Comparison of ENCODE assay signal across 8 cellular contexts in the genomic region with DNA sequence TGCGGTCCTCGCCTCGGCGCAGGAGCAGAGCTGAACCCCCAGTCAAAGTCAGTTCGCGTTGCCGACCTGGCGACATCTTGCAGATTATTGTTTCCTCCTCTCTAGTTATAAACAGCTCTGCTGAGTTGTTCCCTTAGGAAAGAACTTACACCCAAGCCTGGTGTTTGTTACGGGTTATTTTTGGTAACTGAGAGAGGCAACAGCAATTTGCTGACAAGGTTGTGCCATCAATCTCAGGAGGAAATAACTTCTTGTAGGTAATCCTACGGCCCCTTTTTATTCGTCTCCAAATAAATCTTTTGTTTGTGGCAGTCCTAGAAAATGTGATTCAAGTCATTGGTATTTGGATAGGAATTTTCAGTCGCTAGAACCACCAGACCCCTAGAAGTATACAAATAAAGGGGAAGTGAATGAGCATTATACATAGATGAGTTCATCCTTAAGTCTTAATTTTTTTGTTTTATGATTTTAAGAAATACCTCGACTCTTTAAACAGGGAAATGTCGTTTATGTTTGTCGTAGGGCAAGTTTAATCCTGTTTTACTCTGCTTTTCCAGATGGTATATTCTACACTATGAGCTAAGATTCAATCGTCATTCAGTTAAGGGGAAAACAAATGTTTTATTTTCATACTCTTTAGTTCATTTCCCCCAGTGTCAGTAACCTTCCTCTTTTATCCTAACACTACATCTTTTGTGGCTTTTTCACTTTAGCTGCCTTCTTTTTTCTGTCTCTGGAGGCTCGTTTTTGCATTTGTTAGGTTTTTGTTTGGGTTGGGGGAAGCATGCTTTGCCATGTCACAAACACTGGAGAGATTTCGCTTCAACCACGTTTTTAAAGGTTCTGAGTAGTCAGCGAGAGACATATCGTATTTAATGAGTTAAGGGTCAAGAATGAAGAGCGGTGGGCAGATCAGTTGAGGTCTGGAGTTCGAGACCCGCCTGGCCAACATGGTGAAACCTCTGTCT.
A peak's percentile ranks its signal among the peaks of the same experiment; 100 is the strongest.
DNase-seq lines count a peak whose midpoint lies in the region; ATAC-seq and TF ChIP-seq lines count a peak whose summit lies in the region.

No MANE protein-coding gene starts in this region.

- peaks cover 68% of the 10 kb centered on the region for H3K79me2 ChIP-seq in MM.1S (ENCODE audit: low read length)

- no peaks in the 10 kb centered on the region for H3K9me2 ChIP-seq in MM.1S (replicated peaks; ENCODE audit: insufficient read depth, low read length)

- no peak for ATAC-seq in activated naive CD8-positive, alpha-beta T cell treated with anti-CD3 and anti-CD28 coated beads, Interleukin-2, amount 50 U/mL, for 24 hours

- peaks cover 36% of the 10 kb centered on the region for H3K4me1 Mint-ChIP-seq in activated naive CD8-positive, alpha-beta T cell treated with anti-CD3 and anti-CD28 coated beads, Interleukin-2, amount 50 U/mL, for 24 hours

- peak overlapping the region; percentile 93 for H3K4me2 ChIP-seq in MM.1S (ENCODE audit: low read depth, low read length)

- H3K9me3 Mint-ChIP-seq in activated naive CD8-positive, alpha-beta T cell treated with anti-CD3 and anti-CD28 coated beads, Interleukin-2, amount 50 U/mL, for 24 hours: no peaks in the 10 kb centered on the region

- DNase-seq in NCI-H526 treated with DMSO at 0.1 percent for 48 hours (lab: John Stamatoyannopoulos, UW) (peak; percentile 55), NCI-H526 (lab: John Stamatoyannopoulos, UW) (no peak), MM.1S (peak; percentile 68), NCI-H2196 treated with DMSO at 0.1 percent for 48 hours (lab: John Stamatoyannopoulos, UW; ENCODE audit: unreplicated experiment) (no peak), OCI-M2 (lab: John Stamatoyannopoulos, UW; ENCODE audit: unreplicated experiment) (no peak)
- no peak for DNase-seq in activated naive CD8-positive, alpha-beta T cell treated with anti-CD3 and anti-CD28 coated beads, Interleukin-2, amount 50 U/mL, for 24 hours

- H3K9me3 ChIP-seq in MM.1S (replicated peaks; ENCODE audit: insufficient read depth, low read length) (no peaks in the 10 kb centered on the region), iPS-15b (ENCODE audit: control insufficient read depth, insufficient read depth, low read length) (no peaks in the 10 kb centered on the region)

- peaks cover 25% of the 10 kb centered on the region for H3K36me3 Mint-ChIP-seq in activated naive CD8-positive, alpha-beta T cell treated with anti-CD3 and anti-CD28 coated beads, Interleukin-2, amount 50 U/mL, for 24 hours (ENCODE audit: low read depth)

- H3K27me3 Mint-ChIP-seq in activated naive CD8-positive, alpha-beta T cell treated with anti-CD3 and anti-CD28 coated beads, Interleukin-2, amount 50 U/mL, for 24 hours: no peaks in the 10 kb centered on the region

- peak overlapping the region; percentile 95 for H3K27ac ChIP-seq in MM.1S (ENCODE audit: low read length)
- H3K27ac ChIP-seq in skin epidermis: peak overlapping the region; percentile 40 to 93 (median 84)

- H3F3A ChIP-seq in MM.1S (ENCODE audit: insufficient read depth, low read length): peaks cover 19% of the 10 kb centered on the region; the same call in 1 of the 2 replicates

- no peaks in the 10 kb centered on the region for H3K27me3 ChIP-seq in MM.1S (replicated peaks; ENCODE audit: insufficient read depth, low read length)
- peaks cover 52% of the 10 kb centered on the region for H3K27me3 ChIP-seq in iPS-15b (ENCODE audit: control insufficient read depth, insufficient read depth, low read length)

- H3K4me1 ChIP-seq in MM.1S (ENCODE audit: low read length): peaks cover 21% of the 10 kb centered on the region
- peaks cover 4% of the 10 kb centered on the region for H3K4me1 ChIP-seq in iPS-15b (ENCODE audit: control insufficient read depth, insufficient read depth, low read length)

- H3K9ac ChIP-seq in MM.1S (ENCODE audit: low read length): peak overlapping the region; percentile 98
- no peak overlapping the region for H3K9ac ChIP-seq in iPS-15b (ENCODE audit: low read depth, low read length)

- peak overlapping the region; percentile 77 for H2AFZ ChIP-seq in MM.1S (ENCODE audit: low read length)

- H3K36me3 ChIP-seq in MM.1S (replicated peaks; ENCODE audit: insufficient read depth, low read length) (no peaks in the 10 kb centered on the region; the same call in 1 of the 2 replicates), iPS-15b (ENCODE audit: control insufficient read depth, insufficient read depth, low read length) (no peaks in the 10 kb centered on the region)

- H3K27ac Mint-ChIP-seq in activated naive CD8-positive, alpha-beta T cell treated with anti-CD3 and anti-CD28 coated beads, Interleukin-2, amount 50 U/mL, for 24 hours: peak overlapping the region; percentile 86

- peak overlapping the region; percentile 82 for H3K4me3 Mint-ChIP-seq in activated naive CD8-positive, alpha-beta T cell treated with anti-CD3 and anti-CD28 coated beads, Interleukin-2, amount 50 U/mL, for 24 hours

- no peaks in the 10 kb centered on the region for H4K20me1 ChIP-seq in MM.1S (ENCODE audit: insufficient read depth, low read length)

- H3K4me3 ChIP-seq in MM.1S (ENCODE audit: low read length) (peak overlapping the region; percentile 81), iPS-15b (ENCODE audit: low read depth, low read length) (peak overlapping the region; percentile 45), skin epidermis (peak overlapping the region; percentile 54 to 90 (median 63))

- TF ChIP-seq CTCF in MM.1S (IDR thresholded peaks at IDR 0.05; ENCODE audit: low read length): no peak

Comparison
In these comparisons a context has a peak if more than half of its experiments do, and no peak if none do; other contexts are left out.
1. DNase-seq: peak in NCI-H526 treated with DMSO at 0.1 percent for 48 hours (single experiment) and MM.1S (single experiment); none in NCI-H526 (0 of 2), activated naive CD8-positive, alpha-beta T cell treated with anti-CD3 and anti-CD28 coated beads, Interleukin-2, amount 50 U/mL, for 24 hours (single experiment), NCI-H2196 treated with DMSO at 0.1 percent for 48 hours (single experiment) and OCI-M2 (single experiment).
2. Peak in every context shown above with its lines, with median percentiles within 50 percentile points of each other: H3K4me3 ChIP-seq.